Comparison of ENCODE assay signal across 22 cellular contexts in the genomic region with DNA sequence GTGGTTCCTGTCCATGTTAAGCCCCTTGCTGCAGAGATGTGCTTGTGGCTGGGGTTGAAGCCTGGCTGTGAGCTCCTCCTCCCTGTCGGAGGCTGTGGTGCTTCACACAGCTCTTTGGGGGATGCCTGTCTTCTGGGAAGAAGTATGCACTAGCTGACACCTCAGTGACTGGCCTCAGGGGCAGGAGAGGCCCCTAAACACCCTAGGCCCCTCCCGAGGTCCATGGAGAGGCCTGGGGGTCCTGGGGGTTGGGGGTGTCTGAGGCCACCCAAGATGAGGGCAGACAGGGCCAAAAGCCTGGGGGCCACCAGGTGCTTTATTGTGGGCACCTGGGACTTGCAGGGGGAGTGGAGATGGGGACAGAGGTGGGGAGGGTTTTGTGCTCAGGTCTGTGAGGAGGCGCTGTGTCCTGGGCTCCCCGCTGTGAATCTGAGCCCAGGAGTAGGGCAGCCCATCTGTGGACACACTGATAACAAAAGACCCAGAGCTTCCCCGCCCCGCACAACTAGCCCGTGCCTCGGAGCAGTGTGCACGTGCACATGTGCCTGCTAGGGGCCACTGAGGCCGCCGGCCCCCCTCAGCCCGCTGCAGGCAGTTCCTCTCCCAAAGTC.
DNase-seq lines count a peak whose midpoint lies in the region; ATAC-seq and TF ChIP-seq lines count a peak whose summit lies in the region.
"Had no signal": no experiment of that assay in that cellular context is flagged by ENCODE, and none has a peak within 500 bp of the region (broad histone marks: within the 10 kb centered on the region; RNA-seq: fewer than 3 reads in every experiment).

No MANE protein-coding gene starts in this region.

- peak overlapping the region; percentile 10 for H3K27ac Mint-ChIP-seq in activated CD4-positive, alpha-beta memory T cell treated with anti-CD3 and anti-CD28 coated beads for 36 hours
- no peak overlapping the region for H3K27ac Mint-ChIP-seq in activated CD4-positive, alpha-beta memory T cell treated with anti-CD3 and anti-CD28 coated beads, Interleukin-2, amount 10 ng/mL, durations not matched to agents 7 days and 5 days
- peak overlapping the region in 1 of 2 donors; percentile 89 for H3K27ac Mint-ChIP-seq in stimulated activated naive CD8-positive, alpha-beta T cell treated with anti-CD3 and anti-CD28 coated beads, Interleukin-15, amount 100 ng/mL, for 72 hours
- H3K27ac Mint-ChIP-seq: activated CD8-positive, alpha-beta T cell treated with anti-CD3 and anti-CD28 coated beads, Interleukin-2, amount 10 ng/mL, durations not matched to agents 7 days and 5 days; activated naive CD8-positive, alpha-beta T cell; CD4-positive, alpha-beta T cell had no signal

- WGBS in esophagus squamous epithelium, 2 donors: 85 to 86% methylated on average over 9 of the region's 12 CpGs

- ATAC-seq in left colon (no peak), sciatic nerve (no peak)
- no peak for ATAC-seq in stimulated activated naive CD8-positive, alpha-beta T cell treated with anti-CD3 and anti-CD28 coated beads, Interleukin-15, amount 100 ng/mL, for 72 hours
- ATAC-seq: activated CD8-positive, alpha-beta T cell treated with anti-CD3 and anti-CD28 coated beads, Interleukin-2, amount 10 ng/mL, durations not matched to agents 7 days and 5 days; effector memory CD8-positive, alpha-beta T cell had no signal

- TF ChIP-seq POLR2A in esophagus squamous epithelium (IDR thresholded peaks at IDR 0.05): no peak

- DNase-seq in activated CD4-positive, alpha-beta memory T cell treated with anti-CD3 and anti-CD28 coated beads for 36 hours: no peak
- no peak for DNase-seq in activated CD4-positive, alpha-beta memory T cell treated with anti-CD3 and anti-CD28 coated beads, Interleukin-2, amount 10 ng/mL, durations not matched to agents 7 days and 5 days
- DNase-seq in activated naive CD4-positive, alpha-beta T cell treated with anti-CD3 and anti-CD28 coated beads, Interleukin-2, amount 50 U/mL, for 16 hours: peak; percentile 6
- DNase-seq in left colon (peak; percentile 1 to 20), sciatic nerve (ENCODE audit: low spot score) (peak; percentile 40), NCI-H526 (lab: John Stamatoyannopoulos, UW) (no peak), esophagus squamous epithelium (lab: John Stamatoyannopoulos, UW) (no peak)
- DNase-seq in stimulated activated naive CD8-positive, alpha-beta T cell treated with anti-CD3 and anti-CD28 coated beads, Interleukin-15, amount 100 ng/mL, for 72 hours: no peak
- DNase-seq: activated CD8-positive, alpha-beta T cell treated with anti-CD3 and anti-CD28 coated beads, Interleukin-2, amount 10 ng/mL, durations not matched to agents 7 days and 5 days; DMS79 treated with DMSO at 0.1 percent for 48 hours; effector memory CD8-positive, alpha-beta T cell; foreskin fibroblast; KBM-7; mesendoderm; NCI-H1105; NCI-H2227 treated with DMSO at 0.1 percent for 48 hours; occipital lobe; T-helper 9 cell had no signal

- no peak overlapping the region for H3K4me3 ChIP-seq in esophagus squamous epithelium
- H3K4me3 ChIP-seq: SJSA1, suprapubic skin had no signal

- CTCF ChIA-PET in activated CD4-positive, alpha-beta memory T cell treated with anti-CD3 and anti-CD28 coated beads for 36 hours (lab: Charles Lee): no interaction called here
- CTCF ChIA-PET in activated CD4-positive, alpha-beta memory T cell treated with anti-CD3 and anti-CD28 coated beads, Interleukin-2, amount 10 ng/mL, durations not matched to agents 7 days and 5 days (lab: Charles Lee): no interaction called here

- H3K27ac ChIP-seq in esophagus squamous epithelium: no peak overlapping the region
- H3K27ac ChIP-seq: SJSA1, suprapubic skin had no signal

- H3K9me3 ChIP-seq in esophagus squamous epithelium: no peaks in the 10 kb centered on the region
- H3K9me3 ChIP-seq: SJSA1, suprapubic skin had no signal

- no peaks in the 10 kb centered on the region for H3K27me3 ChIP-seq in esophagus squamous epithelium
- H3K27me3 ChIP-seq: SJSA1, suprapubic skin had no signal

- H3K36me3 ChIP-seq in esophagus squamous epithelium: peaks cover 0 to 63% (median 6%) of the 10 kb centered on the region in 3 donors
- H3K36me3 ChIP-seq: SJSA1 had no signal

- H3K4me1 Mint-ChIP-seq in activated CD4-positive, alpha-beta memory T cell treated with anti-CD3 and anti-CD28 coated beads for 36 hours (ENCODE audit: low read depth): no peaks in the 10 kb centered on the region
- no peaks in the 10 kb centered on the region for H3K4me1 Mint-ChIP-seq in activated CD4-positive, alpha-beta memory T cell treated with anti-CD3 and anti-CD28 coated beads, Interleukin-2, amount 10 ng/mL, durations not matched to agents 7 days and 5 days
- H3K4me1 Mint-ChIP-seq in stimulated activated naive CD8-positive, alpha-beta T cell treated with anti-CD3 and anti-CD28 coated beads, Interleukin-15, amount 100 ng/mL, for 72 hours: no peaks in the 10 kb centered on the region

- no peak for TF ChIP-seq CTCF in esophagus squamous epithelium (IDR thresholded peaks at IDR 0.05)

- H3K27me3 Mint-ChIP-seq in activated CD4-positive, alpha-beta memory T cell treated with anti-CD3 and anti-CD28 coated beads for 36 hours: no peaks in the 10 kb centered on the region
- no peaks in the 10 kb centered on the region for H3K27me3 Mint-ChIP-seq in activated CD4-positive, alpha-beta memory T cell treated with anti-CD3 and anti-CD28 coated beads, Interleukin-2, amount 10 ng/mL, durations not matched to agents 7 days and 5 days
- no peaks in the 10 kb centered on the region for H3K27me3 Mint-ChIP-seq in stimulated activated naive CD8-positive, alpha-beta T cell treated with anti-CD3 and anti-CD28 coated beads, Interleukin-15, amount 100 ng/mL, for 72 hours
- H3K27me3 Mint-ChIP-seq: activated naive CD8-positive, alpha-beta T cell; CD4-positive, alpha-beta T cell; effector memory CD8-positive, alpha-beta T cell had no signal

- no peaks in the 10 kb centered on the region for H3K9me3 Mint-ChIP-seq in activated CD4-positive, alpha-beta memory T cell treated with anti-CD3 and anti-CD28 coated beads for 36 hours
- no peaks in the 10 kb centered on the region for H3K9me3 Mint-ChIP-seq in activated CD4-positive, alpha-beta memory T cell treated with anti-CD3 and anti-CD28 coated beads, Interleukin-2, amount 10 ng/mL, durations not matched to agents 7 days and 5 days
- peaks cover 0 to 8% of the 10 kb centered on the region in 2 donors for H3K9me3 Mint-ChIP-seq in stimulated activated naive CD8-positive, alpha-beta T cell treated with anti-CD3 and anti-CD28 coated beads, Interleukin-15, amount 100 ng/mL, for 72 hours
- H3K9me3 Mint-ChIP-seq: CD4-positive, alpha-beta T cell; effector memory CD8-positive, alpha-beta T cell had no signal

- POLR2A ChIA-PET in activated CD4-positive, alpha-beta memory T cell treated with anti-CD3 and anti-CD28 coated beads for 36 hours (lab: Charles Lee): no interaction called here
- POLR2A ChIA-PET in activated CD4-positive, alpha-beta memory T cell treated with anti-CD3 and anti-CD28 coated beads, Interleukin-2, amount 10 ng/mL, durations not matched to agents 7 days and 5 days (lab: Charles Lee): no interaction called here

- intact Hi-C loops in activated CD4-positive, alpha-beta memory T cell treated with anti-CD3 and anti-CD28 coated beads for 36 hours (cut with micrococcal nuclease): no loop called here
- intact Hi-C loops in left colon (cut with DNase I, micrococcal nuclease): no loop called here
- intact Hi-C loops in sciatic nerve (cut with DNase I): no loop called here
- intact Hi-C loops in esophagus squamous epithelium (cut with DNase I): no loop called here

- H3K4me1 ChIP-seq in esophagus squamous epithelium: no peaks in the 10 kb centered on the region
- H3K4me1 ChIP-seq: SJSA1, suprapubic skin had no signal

- no peak overlapping the region for H3K4me3 Mint-ChIP-seq in activated CD4-positive, alpha-beta memory T cell treated with anti-CD3 and anti-CD28 coated beads for 36 hours
- H3K4me3 Mint-ChIP-seq in activated CD4-positive, alpha-beta memory T cell treated with anti-CD3 and anti-CD28 coated beads, Interleukin-2, amount 10 ng/mL, durations not matched to agents 7 days and 5 days: no peak overlapping the region
- no peak overlapping the region for H3K4me3 Mint-ChIP-seq in stimulated activated naive CD8-positive, alpha-beta T cell treated with anti-CD3 and anti-CD28 coated beads, Interleukin-15, amount 100 ng/mL, for 72 hours
- H3K4me3 Mint-ChIP-seq: activated CD8-positive, alpha-beta T cell treated with anti-CD3 and anti-CD28 coated beads, Interleukin-2, amount 10 ng/mL, durations not matched to agents 7 days and 5 days; activated naive CD8-positive, alpha-beta T cell; CD4-positive, alpha-beta T cell; effector memory CD8-positive, alpha-beta T cell had no signal

- H3K36me3 Mint-ChIP-seq in activated CD4-positive, alpha-beta memory T cell treated with anti-CD3 and anti-CD28 coated beads for 36 hours: peaks cover 6% of the 10 kb centered on the region
- H3K36me3 Mint-ChIP-seq in activated CD4-positive, alpha-beta memory T cell treated with anti-CD3 and anti-CD28 coated beads, Interleukin-2, amount 10 ng/mL, durations not matched to agents 7 days and 5 days (ENCODE audit: low read depth): peaks cover 9% of the 10 kb centered on the region
- H3K36me3 Mint-ChIP-seq: activated naive CD8-positive, alpha-beta T cell had no signal

Comparison
In these comparisons a context has a peak if more than half of its experiments do, and no peak if none do; other contexts are left out.
1. DNase-seq: peak in activated naive CD4-positive, alpha-beta T cell treated with anti-CD3 and anti-CD28 coated beads, Interleukin-2, amount 50 U/mL, for 16 hours (single experiment), left colon (2 of 2) and sciatic nerve (single experiment); none in activated CD4-positive, alpha-beta memory T cell treated with anti-CD3 and anti-CD28 coated beads for 36 hours (single experiment), activated CD4-positive, alpha-beta memory T cell treated with anti-CD3 and anti-CD28 coated beads, Interleukin-2, amount 10 ng/mL, durations not matched to agents 7 days and 5 days (single experiment), NCI-H526 (0 of 2), esophagus squamous epithelium (single experiment) and stimulated activated naive CD8-positive, alpha-beta T cell treated with anti-CD3 and anti-CD28 coated beads, Interleukin-15, amount 100 ng/mL, for 72 hours (0 of 2).